In genomic region chr22:38741166-38741565, GRCh38 we compare ENCODE assay signal across 20 cellular contexts. TPM values are rescaled to one million over a fixed set of nuclear protein-coding genes. Genes with fewer than 3 reads are reported as not detected.
DNase-seq lines count a peak whose midpoint lies in the region; ATAC-seq and TF ChIP-seq lines count a peak whose summit lies in the region.
"Had no signal": no experiment of that assay in that cellular context is flagged by ENCODE, and none has a peak within 500 bp of the region (broad histone marks: within the 10 kb centered on the region; RNA-seq: fewer than 3 reads in every experiment).

No MANE protein-coding gene starts in this region.

- ATAC-seq in heart left ventricle (no peak), T-cell (replicated peaks in 1 of 4) (no peak), GM19324 (IDR thresholded peaks at IDR 0.05; ENCODE audit: low FRiP score, unreplicated experiment) (no peak), HG03045 (IDR thresholded peaks at IDR 0.05; ENCODE audit: unreplicated experiment) (no peak)
- ATAC-seq in central memory CD8-positive, alpha-beta T cell (replicated peaks; ENCODE audit: extremely low read depth, poor library complexity, severe bottlenecking) = no peak
- ATAC-seq in stimulated activated naive B cell treated with anti-CD40 and anti-IgM and Interleukin-4, amounts not matched to agents 10 μg/mL and 1 μg/mL and 100 μg/mL, for 72 hours (replicated peaks) = no peak
- ATAC-seq: left lung had no signal

- H3K4me3 Mint-ChIP-seq in T-cell = no peak overlapping the region
- no peak overlapping the region for H3K4me3 Mint-ChIP-seq in central memory CD8-positive, alpha-beta T cell
- no peak overlapping the region for H3K4me3 Mint-ChIP-seq in stimulated activated naive B cell treated with anti-CD40 and anti-IgM and Interleukin-4, amounts not matched to agents 10 μg/mL and 1 μg/mL and 100 μg/mL, for 72 hours

- H3K27me3 Mint-ChIP-seq in T-cell = no peaks in the 10 kb centered on the region
- H3K27me3 Mint-ChIP-seq in central memory CD8-positive, alpha-beta T cell = no peaks in the 10 kb centered on the region
- H3K27me3 Mint-ChIP-seq in stimulated activated naive B cell treated with anti-CD40 and anti-IgM and Interleukin-4, amounts not matched to agents 10 μg/mL and 1 μg/mL and 100 μg/mL, for 72 hours = no peaks in the 10 kb centered on the region

- H3K4me3 ChIP-seq in heart left ventricle (no peak overlapping the region), ovary (no peak overlapping the region)
- H3K4me3 ChIP-seq: adrenal gland, left lung, tibial artery had no signal

- WGBS in heart left ventricle, 4 donors = 90 to 95% (median 93%) methylated on average over 9 of the region's 9 CpGs
- 85 to 89% (median 89%) methylated on average over 9 of the region's 9 CpGs for WGBS in ovary, 3 donors

- CTCF ChIA-PET in T-cell (lab: Charles Lee) = no interaction called here

- H3K36me3 Mint-ChIP-seq in T-cell = peaks cover 63% of the 10 kb centered on the region
- peaks cover 89% of the 10 kb centered on the region for H3K36me3 Mint-ChIP-seq in central memory CD8-positive, alpha-beta T cell (ENCODE audit: insufficient read depth)
- peaks cover 51 to 60% of the 10 kb centered on the region in 2 donors for H3K36me3 Mint-ChIP-seq in stimulated activated naive B cell treated with anti-CD40 and anti-IgM and Interleukin-4, amounts not matched to agents 10 μg/mL and 1 μg/mL and 100 μg/mL, for 72 hours

- H3K9me3 ChIP-seq in heart left ventricle (no peaks in the 10 kb centered on the region), ovary (no peaks in the 10 kb centered on the region)
- H3K9me3 ChIP-seq: adrenal gland, Caco-2, left lung, tibial artery had no signal

- H3K4me1 Mint-ChIP-seq in T-cell = peaks cover 31 to 69% (median 59%) of the 10 kb centered on the region in 3 donors
- peaks cover 24% of the 10 kb centered on the region for H3K4me1 Mint-ChIP-seq in central memory CD8-positive, alpha-beta T cell
- H3K4me1 Mint-ChIP-seq in stimulated activated naive B cell treated with anti-CD40 and anti-IgM and Interleukin-4, amounts not matched to agents 10 μg/mL and 1 μg/mL and 100 μg/mL, for 72 hours = peaks cover 8 to 24% of the 10 kb centered on the region in 2 donors

- no peak for TF ChIP-seq POLR2A in heart left ventricle (IDR thresholded peaks at IDR 0.05)
- TF ChIP-seq POLR2A in ovary (IDR thresholded peaks at IDR 0.05) = no peak

- H3K27ac Mint-ChIP-seq in T-cell = peak overlapping the region; percentile 75 to 81
- peak overlapping the region; percentile 79 for H3K27ac Mint-ChIP-seq in central memory CD8-positive, alpha-beta T cell (ENCODE audit: low read depth)
- peak overlapping the region; percentile 81 for H3K27ac Mint-ChIP-seq in stimulated activated naive B cell treated with anti-CD40 and anti-IgM and Interleukin-4, amounts not matched to agents 10 μg/mL and 1 μg/mL and 100 μg/mL, for 72 hours

- no peaks in the 10 kb centered on the region for H3K9me3 Mint-ChIP-seq in T-cell
- H3K9me3 Mint-ChIP-seq in central memory CD8-positive, alpha-beta T cell = no peaks in the 10 kb centered on the region
- H3K9me3 Mint-ChIP-seq in stimulated activated naive B cell treated with anti-CD40 and anti-IgM and Interleukin-4, amounts not matched to agents 10 μg/mL and 1 μg/mL and 100 μg/mL, for 72 hours = no peaks in the 10 kb centered on the region

- intact Hi-C loops in heart left ventricle (cut with DNase I) = no loop called here
- intact Hi-C loops in cardiac septum (cut with DNase I) = no loop called here
- intact Hi-C loops in ovary (cut with DNase I) = loop anchor here in 1 of 4 donors (2.0 kb wide), 1 partner anchor 18 kb away; no protein-coding TSS in a partner anchor

- H3K36me3 ChIP-seq in heart left ventricle (peaks cover 8 to 100% (median 100%) of the 10 kb centered on the region in 9 donors), ovary (no peaks in the 10 kb centered on the region)

- TF ChIP-seq CTCF in heart left ventricle (IDR thresholded peaks at IDR 0.05) (no peak), ovary (IDR thresholded peaks at IDR 0.05) (no peak)

- peaks cover 0 to 6% (median 0%) of the 10 kb centered on the region in 12 donors for H3K4me1 ChIP-seq in heart left ventricle
- peaks cover 3% of the 10 kb centered on the region for H3K4me1 ChIP-seq in ovary (ENCODE audit: insufficient read depth)
- H3K4me1 ChIP-seq: adrenal gland, Caco-2, left lung had no signal

- no peak for TF ChIP-seq EP300 in ovary (IDR thresholded peaks at IDR 0.05)

- POLR2A ChIA-PET in T-cell (lab: Charles Lee) = no interaction called here

- H3K27ac ChIP-seq in heart left ventricle (no peak overlapping the region), ovary (no peak overlapping the region)
- H3K27ac ChIP-seq: adrenal gland, left lung had no signal

- peak in 3 of 5 donors; percentile 10 to 48 (median 26) for DNase-seq in heart left ventricle
- DNase-seq in cardiac septum (ENCODE audit: low spot score) = no peak
- DNase-seq in T-cell = no peak
- no peak for DNase-seq in central memory CD8-positive, alpha-beta T cell (ENCODE audit: low spot score in 2 of 2)
- no peak for DNase-seq in stimulated activated naive B cell treated with anti-CD40 and anti-IgM and Interleukin-4, amounts not matched to agents 10 μg/mL and 1 μg/mL and 100 μg/mL, for 72 hours
- no peak for DNase-seq in ovary
- DNase-seq: adrenal gland; Caco-2; effector CD4-positive, alpha-beta T cell; midbrain; NCI-H1694 treated with DMSO at 0.1 percent for 48 hours; NCI-H2227 treated with DMSO at 0.1 percent for 48 hours; NCI-H82; retina; stimulated activated CD4-positive, alpha-beta T cell treated with anti-CD3 and anti-CD28 coated beads, Interleukin-12 subunit alpha, Interleukin-12 subunit beta, amount 100 ng/mL, for 4 hours; T-helper 9 cell; tibial artery had no signal

- H3K27me3 ChIP-seq in heart left ventricle (no peaks in the 10 kb centered on the region), ovary (no peaks in the 10 kb centered on the region)
- H3K27me3 ChIP-seq: adrenal gland, left lung, tibial artery had no signal

RNA-seq across cellular contexts. Expression of gene SUN2, which starts 14.6 kb away (rescaled TPM):
- total RNA-seq in heart left ventricle = 100 to 1,000 TPM in 6 of 9 donors, 10 to 100 TPM in 3; 75.2 to 405 (median 125) TPM
- polyA plus RNA-seq in heart left ventricle = 100 to 1,000 TPM in 1 of 2 donors, 10 to 100 TPM in 1; 41.3 to 203 TPM
- total RNA-seq in cardiac septum = 130 TPM
- total RNA-seq in T-cell = 1,000 to 10,000 TPM in 2 of 5 donors, 100 to 1,000 TPM in 3; 526 to 1,075 (median 979) TPM
- 100 to 1,000 TPM; 152 to 311 (median 205) TPM for total RNA-seq in ovary
- 100 to 1,000 TPM in 1 of 2 donors, 10 to 100 TPM in 1; 21.2 to 156 TPM for polyA plus RNA-seq in ovary

RNA-seq across cellular contexts. Expression of gene GTPBP1, which starts 35.4 kb away (rescaled TPM):
- 10 to 100 TPM; 23.7 to 45.3 (median 28.1) TPM for total RNA-seq in heart left ventricle
- polyA plus RNA-seq in heart left ventricle = 10 to 100 TPM; 15.6 to 21.6 TPM
- 34.3 TPM for total RNA-seq in cardiac septum
- 100 to 1,000 TPM in 2 of 5 donors, 10 to 100 TPM in 3; 79.1 to 229 (median 83.3) TPM for total RNA-seq in T-cell
- total RNA-seq in ovary = 10 to 100 TPM; 40.5 to 71.3 (median 62.3) TPM
- 10 to 100 TPM; 16.9 to 29.8 TPM for polyA plus RNA-seq in ovary

RNA-seq across cellular contexts. Expression of gene JOSD1, which starts 40.4 kb away (rescaled TPM):
- total RNA-seq in heart left ventricle (10 to 100 TPM; 14.7 to 34.0 (median 22.8) TPM), cardiac septum (24.0 TPM), T-cell (100 to 1,000 TPM in 2 of 5 donors, 10 to 100 TPM in 3; 78.4 to 164 (median 83.5) TPM), ovary (100 to 1,000 TPM in 1 of 7 donors, 10 to 100 TPM in 6; 43.1 to 138 (median 48.7) TPM)
- polyA plus RNA-seq in heart left ventricle (10 to 100 TPM in 1 of 2 donors, 1 to 10 TPM in 1; 7.8 to 33.9 TPM), ovary (10 to 100 TPM; 33.6 to 55.2 TPM)

RNA-seq across cellular contexts. Expression of gene DNAL4, which starts 52.8 kb away (rescaled TPM):
- 10 to 100 TPM in 5 of 9 donors, 1 to 10 TPM in 4; 8.2 to 16.4 (median 10.4) TPM for total RNA-seq in heart left ventricle
- 10 to 100 TPM in 1 of 2 donors, 1 to 10 TPM in 1; 7.9 to 14.9 TPM for polyA plus RNA-seq in heart left ventricle
- total RNA-seq in cardiac septum = 8.1 TPM
- 10 to 100 TPM in 2 of 5 donors, 1 to 10 TPM in 3; 5.4 to 13.0 (median 8.8) TPM for total RNA-seq in T-cell
- total RNA-seq in ovary = 10 to 100 TPM; 12.1 to 26.4 (median 16.3) TPM
- 10 to 100 TPM; 12.2 to 23.5 TPM for polyA plus RNA-seq in ovary

RNA-seq across cellular contexts. Expression of gene TOMM22, which starts 59.4 kb away (rescaled TPM):
- total RNA-seq in heart left ventricle (10 to 100 TPM; 37.1 to 82.1 (median 71.6) TPM), cardiac septum (55.7 TPM), T-cell (10 to 100 TPM; 52.4 to 58.1 (median 53.3) TPM), ovary (10 to 100 TPM; 30.0 to 68.3 (median 57.7) TPM)
- polyA plus RNA-seq in heart left ventricle (10 to 100 TPM; 32.3 to 45.6 TPM), ovary (10 to 100 TPM; 30.6 to 96.3 TPM)

Comparison
In these comparisons a context has a peak if more than half of its experiments do, and no peak if none do; other contexts are left out.
1. DNase-seq: peak in heart left ventricle (3 of 5); none in cardiac septum (single experiment), T-cell (0 of 34), central memory CD8-positive, alpha-beta T cell (0 of 2), stimulated activated naive B cell treated with anti-CD40 and anti-IgM and Interleukin-4, amounts not matched to agents 10 μg/mL and 1 μg/mL and 100 μg/mL, for 72 hours (single experiment) and ovary (0 of 5).
2. Peak in every context shown above with its lines, with median percentiles within 50 percentile points of each other: H3K27ac Mint-ChIP-seq.